11 cellular contexts compared by ENCODE assay signal in the genomic region with DNA sequence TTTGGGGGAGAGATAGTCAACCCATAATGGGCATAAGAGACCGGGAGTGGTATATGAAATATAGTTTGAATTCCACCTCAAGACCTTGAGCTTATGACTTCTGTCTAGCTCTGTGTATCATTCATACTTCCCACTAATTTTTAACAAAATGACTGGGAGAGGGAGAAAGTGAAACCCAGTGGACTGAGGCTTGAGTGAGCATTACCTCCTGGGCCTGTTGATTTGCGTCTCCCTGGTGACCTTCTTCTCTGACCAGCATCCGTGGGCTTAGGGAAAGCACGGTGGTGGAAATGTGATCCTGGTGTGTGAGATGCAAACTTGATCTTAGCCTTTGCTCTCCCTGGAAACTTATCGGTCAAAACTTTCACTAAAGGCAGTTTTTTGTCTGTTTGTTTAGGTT.
A peak's percentile ranks its signal among the peaks of the same experiment; 100 is the strongest.
DNase-seq lines count a peak whose midpoint lies in the region; ATAC-seq, FAIRE-seq and TF ChIP-seq lines count a peak whose summit lies in the region.
"Had no signal": no experiment of that assay in that cellular context is flagged by ENCODE, and none has a peak within 500 bp of the region (broad histone marks: within the 10 kb centered on the region; RNA-seq: fewer than 3 reads in every experiment).

No MANE protein-coding gene starts in this region.

- peaks cover 67% of the 10 kb centered on the region for H3K4me1 Mint-ChIP-seq in stimulated activated effector memory CD8-positive, alpha-beta T cell treated with anti-CD3 and anti-CD28 coated beads, Interleukin-12 subunit alpha, Interleukin-12 subunit beta, amount 100 ng/mL, for 72 hours

- H3K4me3 Mint-ChIP-seq in stimulated activated effector memory CD8-positive, alpha-beta T cell treated with anti-CD3 and anti-CD28 coated beads, Interleukin-12 subunit alpha, Interleukin-12 subunit beta, amount 100 ng/mL, for 72 hours, result no peak overlapping the region

- peaks cover 6% of the 10 kb centered on the region for H3K9me3 Mint-ChIP-seq in stimulated activated effector memory CD8-positive, alpha-beta T cell treated with anti-CD3 and anti-CD28 coated beads, Interleukin-12 subunit alpha, Interleukin-12 subunit beta, amount 100 ng/mL, for 72 hours

- H3K36me3 Mint-ChIP-seq in stimulated activated effector memory CD8-positive, alpha-beta T cell treated with anti-CD3 and anti-CD28 coated beads, Interleukin-12 subunit alpha, Interleukin-12 subunit beta, amount 100 ng/mL, for 72 hours, result peaks cover 96% of the 10 kb centered on the region

- no peak for FAIRE-seq in urothelium cell line (lab: Jason Lieb, UNC)
- FAIRE-seq: frontal cortex had no signal

- H3K4me3 ChIP-seq in ascending aorta, result no peak overlapping the region

- H3K36me3 ChIP-seq in ascending aorta, result peaks cover 6 to 28% of the 10 kb centered on the region in 2 donors

- no peak for TF ChIP-seq CTCF in ascending aorta (IDR thresholded peaks at IDR 0.05)

- DNase-seq in ascending aorta (ENCODE audit: low spot score in 2 of 2), result no peak
- DNase-seq in iris pigment epithelial cell (ENCODE audit: low read depth), result peak; percentile 91
- no peak for DNase-seq in stimulated activated effector memory CD8-positive, alpha-beta T cell treated with anti-CD3 and anti-CD28 coated beads, Interleukin-12 subunit alpha, Interleukin-12 subunit beta, amount 100 ng/mL, for 72 hours (ENCODE audit: low spot score in 2 of 2)
- DNase-seq in urothelium cell line (ENCODE audit: low spot score), result no peak
- DNase-seq: Kasumi-1 had no signal

- H3K4me1 ChIP-seq in ascending aorta, result peaks cover 13 to 29% of the 10 kb centered on the region in 2 donors

- peaks cover 0 to 13% of the 10 kb centered on the region in 2 donors for H3K9me3 ChIP-seq in ascending aorta

- intact Hi-C loops in ascending aorta (cut with DNase I), result loop anchor here (5.0 to 10.0 kb wide), 2 partner anchors 65 to 108 kb away; no protein-coding TSS in a partner anchor

- peak overlapping the region; percentile 86 to 94 for H3K27ac ChIP-seq in ascending aorta
- H3K27ac ChIP-seq: VCaP had no signal

- peak overlapping the region; percentile 67 for H3K27ac Mint-ChIP-seq in stimulated activated effector memory CD8-positive, alpha-beta T cell treated with anti-CD3 and anti-CD28 coated beads, Interleukin-12 subunit alpha, Interleukin-12 subunit beta, amount 100 ng/mL, for 72 hours

- H3K27me3 ChIP-seq in ascending aorta, result no peaks in the 10 kb centered on the region

- ATAC-seq in GM21390 (IDR thresholded peaks at IDR 0.05; ENCODE audit: unreplicated experiment) (peak; percentile 66), GM18909 (IDR thresholded peaks at IDR 0.05; ENCODE audit: poor library complexity, unreplicated experiment) (no peak), HG02938 (IDR thresholded peaks at IDR 0.05; ENCODE audit: unreplicated experiment) (no peak), GM18858 (IDR thresholded peaks at IDR 0.05; ENCODE audit: unreplicated experiment) (no peak)
- ATAC-seq in stimulated activated effector memory CD8-positive, alpha-beta T cell treated with anti-CD3 and anti-CD28 coated beads, Interleukin-12 subunit alpha, Interleukin-12 subunit beta, amount 100 ng/mL, for 72 hours, result peak; percentile 51

Comparison
In these comparisons a context has a peak if more than half of its experiments do, and no peak if none do; other contexts are left out.
1. ATAC-seq: peak in GM21390 (single experiment) and stimulated activated effector memory CD8-positive, alpha-beta T cell treated with anti-CD3 and anti-CD28 coated beads, Interleukin-12 subunit alpha, Interleukin-12 subunit beta, amount 100 ng/mL, for 72 hours (single experiment); none in GM18909 (single experiment), HG02938 (single experiment) and GM18858 (single experiment).